In genomic region chr10:131251146-131251541, GRCh38 we compare ENCODE assay signal across 16 cellular contexts.
"Had no signal": no experiment of that assay in that cellular context is flagged by ENCODE, and none has a peak within 500 bp of the region (broad histone marks: within the 10 kb centered on the region; RNA-seq: fewer than 3 reads in every experiment).

No MANE protein-coding gene starts in this region.

- ATAC-seq: activated T-cell treated with anti-CD3 and anti-CD28 coated beads, Interleukin-2, amount 50 U/mL, for 72 hours; right lobe of liver; stimulated activated effector memory CD8-positive, alpha-beta T cell treated with anti-CD3 and anti-CD28 coated beads, Interleukin-12 subunit alpha, Interleukin-12 subunit beta, amount 100 ng/mL, for 72 hours had no signal

- H3K9me3 Mint-ChIP-seq: activated naive CD4-positive, alpha-beta T cell treated with anti-CD3 and anti-CD28 coated beads, Interleukin-2, amount 50 U/mL, for 24 hours; activated T-cell treated with anti-CD3 and anti-CD28 coated beads, Interleukin-2, amount 50 U/mL, for 72 hours; stimulated activated effector memory CD8-positive, alpha-beta T cell treated with anti-CD3 and anti-CD28 coated beads, Interleukin-12 subunit alpha, Interleukin-12 subunit beta, amount 100 ng/mL, for 72 hours had no signal

- H3K36me3 ChIP-seq: ascending aorta, right lobe of liver, upper lobe of left lung, WERI-Rb-1 had no signal

- H3K4me3 ChIP-seq: ascending aorta, coronary artery, right lobe of liver, testis, upper lobe of left lung had no signal

- H3K9me3 ChIP-seq: ascending aorta, right lobe of liver, testis, upper lobe of left lung had no signal

- H3K27me3 ChIP-seq: ascending aorta, right lobe of liver, testis, upper lobe of left lung had no signal

- H3K4me1 Mint-ChIP-seq: activated naive CD4-positive, alpha-beta T cell treated with anti-CD3 and anti-CD28 coated beads, Interleukin-2, amount 50 U/mL, for 24 hours; stimulated activated effector memory CD8-positive, alpha-beta T cell treated with anti-CD3 and anti-CD28 coated beads, Interleukin-12 subunit alpha, Interleukin-12 subunit beta, amount 100 ng/mL, for 72 hours had no signal

- H3K36me3 Mint-ChIP-seq: activated naive CD4-positive, alpha-beta T cell treated with anti-CD3 and anti-CD28 coated beads, Interleukin-2, amount 50 U/mL, for 24 hours; stimulated activated effector memory CD8-positive, alpha-beta T cell treated with anti-CD3 and anti-CD28 coated beads, Interleukin-12 subunit alpha, Interleukin-12 subunit beta, amount 100 ng/mL, for 72 hours had no signal

- H3K27ac ChIP-seq: ascending aorta, coronary artery, right lobe of liver, testis, upper lobe of left lung, WERI-Rb-1 had no signal

- H3K27ac Mint-ChIP-seq: activated naive CD4-positive, alpha-beta T cell treated with anti-CD3 and anti-CD28 coated beads, Interleukin-2, amount 50 U/mL, for 24 hours; activated T-cell treated with anti-CD3 and anti-CD28 coated beads, Interleukin-2, amount 50 U/mL, for 72 hours; stimulated activated effector memory CD8-positive, alpha-beta T cell treated with anti-CD3 and anti-CD28 coated beads, Interleukin-12 subunit alpha, Interleukin-12 subunit beta, amount 100 ng/mL, for 72 hours had no signal

- H3K4me1 ChIP-seq: ascending aorta, right lobe of liver, testis, upper lobe of left lung had no signal

- H3K4me3 Mint-ChIP-seq: activated naive CD4-positive, alpha-beta T cell treated with anti-CD3 and anti-CD28 coated beads, Interleukin-2, amount 50 U/mL, for 24 hours; activated T-cell treated with anti-CD3 and anti-CD28 coated beads, Interleukin-2, amount 50 U/mL, for 72 hours; stimulated activated effector memory CD8-positive, alpha-beta T cell treated with anti-CD3 and anti-CD28 coated beads, Interleukin-12 subunit alpha, Interleukin-12 subunit beta, amount 100 ng/mL, for 72 hours had no signal

- DNase-seq: activated CD4-positive, alpha-beta T cell treated with anti-CD3 and anti-CD28 coated beads for 1 hour; activated CD8-positive, alpha-beta memory T cell treated with anti-CD3 and anti-CD28 coated beads for 24 hours; activated CD8-positive, alpha-beta memory T cell treated with anti-CD3 and anti-CD28 coated beads, Interleukin-2, amount 50 U/mL, for 48 hours; activated T-cell treated with anti-CD3 and anti-CD28 coated beads, Interleukin-2, amount 50 U/mL, for 72 hours; kidney glomerular epithelial cell; small intestine; stimulated activated CD4-positive, alpha-beta T cell treated with anti-CD3 and anti-CD28 coated beads, Interleukin-4, amount 100 ng/mL, for 24 hours; T-helper 2 cell; testis; upper lobe of left lung; WERI-Rb-1 had no signal
